Comparison of ENCODE assay signal across 16 cellular contexts in the genomic region with DNA sequence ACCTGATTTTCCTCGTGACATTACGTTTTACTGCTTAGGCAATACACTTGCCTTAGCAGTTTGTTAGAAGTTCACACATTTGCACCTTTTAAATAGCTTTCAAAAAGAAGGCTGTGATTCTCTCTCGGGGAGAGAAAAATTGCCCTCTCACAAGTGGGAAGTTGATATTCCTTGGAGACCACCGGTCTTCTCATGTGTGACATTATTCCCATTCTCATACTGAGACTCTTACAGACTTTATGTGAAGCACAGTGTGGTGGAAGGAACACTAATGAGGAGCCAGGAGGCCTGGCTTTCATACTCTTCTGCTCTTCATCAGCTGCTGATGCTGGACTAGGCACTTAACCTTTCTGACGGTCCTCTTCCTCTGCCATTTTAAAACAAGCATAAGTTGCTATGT.
DNase-seq lines count a peak whose midpoint lies in the region; ATAC-seq, FAIRE-seq and TF ChIP-seq lines count a peak whose summit lies in the region.
"Had no signal": no experiment of that assay in that cellular context is flagged by ENCODE, and none has a peak within 500 bp of the region (broad histone marks: within the 10 kb centered on the region; RNA-seq: fewer than 3 reads in every experiment).

No MANE protein-coding gene starts in this region.

- H3K79me2 ChIP-seq in PC-9 (ENCODE audit: low read depth) = no peaks in the 10 kb centered on the region

- H3K27me3 Mint-ChIP-seq in activated naive CD8-positive, alpha-beta T cell treated with anti-CD3 and anti-CD28 coated beads, Interleukin-2, amount 10 ng/mL, durations not matched to agents 7 days and 5 days = no peaks in the 10 kb centered on the region
- H3K27me3 Mint-ChIP-seq: IgD-negative memory B cell had no signal

- CTCF ChIA-PET in PC-9 (lab: Charles Lee) = no interaction called here

- H3K4me2 ChIP-seq in PC-9 = no peak overlapping the region

- no peaks in the 10 kb centered on the region for H3K36me3 ChIP-seq in PC-9 (ENCODE audit: low read depth)
- H3K36me3 ChIP-seq: spleen, WERI-Rb-1 had no signal

- H3K27ac Mint-ChIP-seq in activated naive CD8-positive, alpha-beta T cell treated with anti-CD3 and anti-CD28 coated beads, Interleukin-2, amount 10 ng/mL, durations not matched to agents 7 days and 5 days = peak overlapping the region; percentile 85
- H3K27ac Mint-ChIP-seq: IgD-negative memory B cell had no signal

- peak; percentile 63 for FAIRE-seq in GM19239 (lab: Jason Lieb, UNC)

- POLR2A ChIA-PET in activated naive CD8-positive, alpha-beta T cell treated with anti-CD3 and anti-CD28 coated beads, Interleukin-2, amount 10 ng/mL, durations not matched to agents 7 days and 5 days (lab: Charles Lee) = interaction anchor here (0.7 to 2.0 kb wide), 3 partner anchors 30 to 283 kb away, joined by 3 to 8 read pairs (median 5); no protein-coding TSS in a partner anchor
- POLR2A ChIA-PET in PC-9 (lab: Charles Lee; ENCODE audit: unreplicated experiment) = no interaction called here

- peaks cover 48% of the 10 kb centered on the region for H3K4me1 Mint-ChIP-seq in activated naive CD8-positive, alpha-beta T cell treated with anti-CD3 and anti-CD28 coated beads, Interleukin-2, amount 10 ng/mL, durations not matched to agents 7 days and 5 days

- H3K4me1 ChIP-seq in PC-9 (replicated peaks; ENCODE audit: insufficient read depth) = no peaks in the 10 kb centered on the region
- H3K4me1 ChIP-seq: body of pancreas, testis had no signal

- H3K9me3 ChIP-seq in PC-9 (ENCODE audit: insufficient read depth, low read depth) = no peaks in the 10 kb centered on the region
- H3K9me3 ChIP-seq: body of pancreas, spleen, testis had no signal

- peaks cover 5% of the 10 kb centered on the region for H3K9me3 Mint-ChIP-seq in activated naive CD8-positive, alpha-beta T cell treated with anti-CD3 and anti-CD28 coated beads, Interleukin-2, amount 10 ng/mL, durations not matched to agents 7 days and 5 days
- H3K9me3 Mint-ChIP-seq: IgD-negative memory B cell had no signal

- ATAC-seq in HG03039 (IDR thresholded peaks at IDR 0.05; ENCODE audit: unreplicated experiment) = peak; percentile 10
- ATAC-seq in activated naive CD8-positive, alpha-beta T cell treated with anti-CD3 and anti-CD28 coated beads, Interleukin-2, amount 10 ng/mL, durations not matched to agents 7 days and 5 days (ENCODE audit: low read depth) = no peak
- ATAC-seq: body of pancreas, PC-3 had no signal

- H3K9me2 ChIP-seq in PC-9 (ENCODE audit: insufficient read depth) = no peaks in the 10 kb centered on the region

- DNase-seq in GM19239 (ENCODE audit: insufficient read length, low spot score) (no peak), NCI-H69 (lab: John Stamatoyannopoulos, UW) (no peak), PC-9 (no peak), GM13976 (ENCODE audit: low spot score) (no peak), NCI-H2171 (lab: John Stamatoyannopoulos, UW) (no peak)
- DNase-seq in activated naive CD8-positive, alpha-beta T cell treated with anti-CD3 and anti-CD28 coated beads, Interleukin-2, amount 10 ng/mL, durations not matched to agents 7 days and 5 days = no peak
- DNase-seq: DMS53, dorsolateral prefrontal cortex, PC-3, spleen, WERI-Rb-1 had no signal

- no peaks in the 10 kb centered on the region for H4K20me1 ChIP-seq in PC-9 (ENCODE audit: insufficient read depth)

- no peak overlapping the region for H2AFZ ChIP-seq in PC-9

- no peaks in the 10 kb centered on the region for H3F3A ChIP-seq in PC-9 (ENCODE audit: insufficient read depth, low read depth)

- no peaks in the 10 kb centered on the region for H3K27me3 ChIP-seq in PC-9 (ENCODE audit: insufficient read depth, low read depth)
- H3K27me3 ChIP-seq: body of pancreas, dorsolateral prefrontal cortex, spleen, testis had no signal

- H3K4me3 Mint-ChIP-seq in activated naive CD8-positive, alpha-beta T cell treated with anti-CD3 and anti-CD28 coated beads, Interleukin-2, amount 10 ng/mL, durations not matched to agents 7 days and 5 days = no peak overlapping the region

- peaks cover 25% of the 10 kb centered on the region for H3K36me3 Mint-ChIP-seq in activated naive CD8-positive, alpha-beta T cell treated with anti-CD3 and anti-CD28 coated beads, Interleukin-2, amount 10 ng/mL, durations not matched to agents 7 days and 5 days

- H3K4me3 ChIP-seq in GM08714 (ENCODE audit: low read length) (peak overlapping the region; percentile 28; the same call in 1 of the 2 replicates), PC-9 (no peak overlapping the region)
- H3K4me3 ChIP-seq: body of pancreas, dorsolateral prefrontal cortex, spleen, testis had no signal

- intact Hi-C loops in PC-9 (cut with micrococcal nuclease; ENCODE audit: unreplicated experiment) = no loop called here

- H3K27ac ChIP-seq in PC-9 = no peak overlapping the region
- H3K27ac ChIP-seq: body of pancreas, dorsolateral prefrontal cortex, testis, WERI-Rb-1 had no signal

- in situ Hi-C loops in GM13976 (cut with MboI; ENCODE audit: low sequenced_read_pairs, unreplicated experiment) = no loop called here

- no TSS peak for BruUV-seq in PC-9 (replicated peaks; lab: Mats Ljungman, UMichigan)

- TF ChIP-seq CTCF in PC-9 (conservative IDR thresholded peaks at IDR 0.05) (no peak), GM13976 (IDR thresholded peaks at IDR 0.05; ENCODE audit: borderline replicate concordance, control extremely low read depth, extremely low read depth, insufficient read depth, missing control alignments) (no peak)
